ENCODE assay signal across 10 cellular contexts in genomic region chr12:104578453-104578852, GRCh38.
DNase-seq lines count a peak whose midpoint lies in the region; ATAC-seq and TF ChIP-seq lines count a peak whose summit lies in the region.
"Had no signal": no experiment of that assay in that cellular context is flagged by ENCODE, and none has a peak within 500 bp of the region (broad histone marks: within the 10 kb centered on the region; RNA-seq: fewer than 3 reads in every experiment).

No MANE protein-coding gene starts in this region.

- TF ChIP-seq CTCF in fibroblast of pulmonary artery (IDR thresholded peaks at IDR 0.05; ENCODE audit: low read length, missing control alignments), result no peak

- H3K4me1 Mint-ChIP-seq in T-helper 17 cell, result peaks cover 59% of the 10 kb centered on the region
- H3K4me1 Mint-ChIP-seq in stimulated activated naive CD8-positive, alpha-beta T cell treated with anti-CD3 and anti-CD28 coated beads, Interleukin-15, Interleukin-2, amounts not matched to agents 100 ng/mL and 50 ng/mL, for 24 hours (ENCODE audit: low read depth), result peaks cover 84% of the 10 kb centered on the region

- H3K36me3 Mint-ChIP-seq in T-helper 17 cell (ENCODE audit: low read depth), result peaks cover 2% of the 10 kb centered on the region
- H3K36me3 Mint-ChIP-seq in stimulated activated naive CD8-positive, alpha-beta T cell treated with anti-CD3 and anti-CD28 coated beads, Interleukin-15, Interleukin-2, amounts not matched to agents 100 ng/mL and 50 ng/mL, for 24 hours (ENCODE audit: low read depth), result peaks cover 5% of the 10 kb centered on the region

- intact Hi-C loops in left cardiac atrium (cut with DNase I), result no loop called here
- intact Hi-C loops in Right ventricle myocardium superior (cut with DNase I), result no loop called here

- no peak for TF ChIP-seq POLR2A in GM18505 (IDR thresholded peaks at IDR 0.05; ENCODE audit: borderline replicate concordance, extremely low read depth, insufficient read depth, insufficient read length)

- H3K4me3 ChIP-seq in fibroblast of pulmonary artery (replicated peaks; ENCODE audit: low read depth, low read length), result no peak overlapping the region

- H3K4me3 Mint-ChIP-seq in T-helper 17 cell, result no peak overlapping the region
- H3K4me3 Mint-ChIP-seq in stimulated activated naive CD8-positive, alpha-beta T cell treated with anti-CD3 and anti-CD28 coated beads, Interleukin-15, Interleukin-2, amounts not matched to agents 100 ng/mL and 50 ng/mL, for 24 hours, result peak overlapping the region; percentile 32

- H3K27ac Mint-ChIP-seq in T-helper 17 cell, result peak overlapping the region; percentile 78
- peak overlapping the region; percentile 57 for H3K27ac Mint-ChIP-seq in stimulated activated naive CD8-positive, alpha-beta T cell treated with anti-CD3 and anti-CD28 coated beads, Interleukin-15, Interleukin-2, amounts not matched to agents 100 ng/mL and 50 ng/mL, for 24 hours

- H3K9me3 Mint-ChIP-seq in stimulated activated naive CD8-positive, alpha-beta T cell treated with anti-CD3 and anti-CD28 coated beads, Interleukin-15, Interleukin-2, amounts not matched to agents 100 ng/mL and 50 ng/mL, for 24 hours, result no peaks in the 10 kb centered on the region

- H3K27me3 Mint-ChIP-seq in T-helper 17 cell, result no peaks in the 10 kb centered on the region
- H3K27me3 Mint-ChIP-seq in stimulated activated naive CD8-positive, alpha-beta T cell treated with anti-CD3 and anti-CD28 coated beads, Interleukin-15, Interleukin-2, amounts not matched to agents 100 ng/mL and 50 ng/mL, for 24 hours, result no peaks in the 10 kb centered on the region

- DNase-seq in left cardiac atrium (no peak), Right ventricle myocardium superior (no peak), T-helper 17 cell (no peak), fibroblast of pulmonary artery (ENCODE audit: low read depth) (peak; percentile 55), NCI-H748 (lab: John Stamatoyannopoulos, UW; ENCODE audit: unreplicated experiment) (no peak), SW480 (ENCODE audit: low spot score) (no peak)
- DNase-seq: activated CD8-positive, alpha-beta memory T cell treated with anti-CD3 and anti-CD28 coated beads, Interleukin-2, amount 50 U/mL, for 48 hours; Caco-2 had no signal

- peak; percentile 53 to 79 for ATAC-seq in left cardiac atrium
- ATAC-seq in Right ventricle myocardium superior (ENCODE audit: poor library complexity), result no peak
- no peak for ATAC-seq in T-helper 17 cell
- ATAC-seq in GM18505 (IDR thresholded peaks at IDR 0.05; ENCODE audit: unreplicated experiment), result no peak

- no peaks in the 10 kb centered on the region for H3K9me3 ChIP-seq in T-helper 17 cell (ENCODE audit: control insufficient read depth, low read length, poor library complexity, severe bottlenecking)
- H3K9me3 ChIP-seq: Caco-2 had no signal

Comparison
In these comparisons a context has a peak if more than half of its experiments do, and no peak if none do; other contexts are left out.
1. ATAC-seq: peak in left cardiac atrium (2 of 2); none in Right ventricle myocardium superior (single experiment), T-helper 17 cell (single experiment) and GM18505 (single experiment).